Comparison of ENCODE assay signal across 29 cellular contexts in genomic region chr2:185404578-185404977, GRCh38.
"Had no signal": no experiment of that assay in that cellular context is flagged by ENCODE, and none has a peak within 500 bp of the region (broad histone marks: within the 10 kb centered on the region; RNA-seq: fewer than 3 reads in every experiment).

No MANE protein-coding gene starts in this region.

- H3K4me1 ChIP-seq: gastrocnemius medialis, parathyroid adenoma, psoas muscle, stomach, thyroid gland, upper lobe of left lung, vagina had no signal

- H3K36me3 ChIP-seq: gastrocnemius medialis, stomach, thyroid gland, upper lobe of left lung, vagina had no signal

- ATAC-seq: activated CD4-positive, alpha-beta T cell treated with anti-CD3 and anti-CD28 coated beads for 36 hours; activated naive CD4-positive, alpha-beta T cell treated with anti-CD3 and anti-CD28 coated beads, Interleukin-2, amount 50 U/mL, for 72 hours; activated T-cell treated with anti-CD3 and anti-CD28 coated beads, Interleukin-2, amount 50 U/mL, for 72 hours; gastrocnemius medialis; left cardiac atrium; left ventricle myocardium superior; psoas muscle; stimulated activated naive B cell treated with anti-CD40 and anti-IgM and Interleukin-4, amounts not matched to agents 10 μg/mL and 1 μg/mL and 100 μg/mL, for 72 hours had no signal

- H3K4me1 Mint-ChIP-seq: activated CD4-positive, alpha-beta T cell treated with anti-CD3 and anti-CD28 coated beads for 36 hours; naive B cell; nephron progenitor cell; stimulated activated naive B cell treated with anti-CD40 and anti-IgM and Interleukin-4, amounts not matched to agents 10 μg/mL and 1 μg/mL and 100 μg/mL, for 72 hours had no signal

- H3K27me3 ChIP-seq: dorsolateral prefrontal cortex, gastrocnemius medialis, stomach, thyroid gland, upper lobe of left lung, vagina had no signal

- H3K36me3 Mint-ChIP-seq: activated naive CD4-positive, alpha-beta T cell treated with anti-CD3 and anti-CD28 coated beads, Interleukin-2, amount 50 U/mL, for 72 hours; naive B cell; stimulated activated naive B cell treated with anti-CD40 and anti-IgM and Interleukin-4, amounts not matched to agents 10 μg/mL and 1 μg/mL and 100 μg/mL, for 72 hours had no signal

- H3K4me3 ChIP-seq: coronary artery, dorsolateral prefrontal cortex, gastrocnemius medialis, psoas muscle, smooth muscle cell, stomach, thyroid gland, upper lobe of left lung, vagina had no signal

- H3K9me3 ChIP-seq: gastrocnemius medialis, psoas muscle, thyroid gland, upper lobe of left lung, vagina had no signal

- H3K27me3 Mint-ChIP-seq: activated CD4-positive, alpha-beta T cell treated with anti-CD3 and anti-CD28 coated beads for 36 hours; naive B cell; stimulated activated naive B cell treated with anti-CD40 and anti-IgM and Interleukin-4, amounts not matched to agents 10 μg/mL and 1 μg/mL and 100 μg/mL, for 72 hours had no signal

- H3K27ac ChIP-seq: coronary artery, dorsolateral prefrontal cortex, gastrocnemius medialis, parathyroid adenoma, psoas muscle, stomach, thyroid gland, upper lobe of left lung, vagina had no signal

- H3K79me2 ChIP-seq: parathyroid adenoma had no signal

- DNase-seq: activated CD4-positive, alpha-beta T cell treated with anti-CD3 and anti-CD28 coated beads for 36 hours; activated CD4-positive, CD25-positive, alpha-beta regulatory T cell; activated naive CD4-positive, alpha-beta T cell; activated T-cell treated with anti-CD3 and anti-CD28 coated beads for 4 hours; activated T-cell treated with anti-CD3 and anti-CD28 coated beads, Interleukin-2, amount 50 U/mL, for 72 hours; cerebellar nuclear complex; dorsolateral prefrontal cortex; effector memory CD4-positive, alpha-beta T cell; erythroblast; gastrocnemius medialis; glutamatergic neuron; left cardiac atrium; left ventricle myocardium superior; naive B cell; nephron progenitor cell; psoas muscle; stimulated activated CD4-positive, alpha-beta T cell treated with anti-CD3 and anti-CD28 coated beads, Interleukin-1b, Interleukin-23, amount 100 ng/mL, for 48 hours; stimulated activated CD4-positive, alpha-beta T cell treated with anti-CD3 and anti-CD28 coated beads, Interleukin-4, amount 100 ng/mL, for 4 hours; stimulated activated naive B cell treated with anti-CD40 and anti-IgM and Interleukin-4, amounts not matched to agents 10 μg/mL and 1 μg/mL and 100 μg/mL, for 72 hours; stomach; thyroid gland; upper lobe of left lung had no signal

- H3K4me3 Mint-ChIP-seq: activated CD4-positive, alpha-beta T cell treated with anti-CD3 and anti-CD28 coated beads for 36 hours; activated T-cell treated with anti-CD3 and anti-CD28 coated beads, Interleukin-2, amount 50 U/mL, for 72 hours; mesothelial cell of epicardium; naive B cell; nephron progenitor cell; stimulated activated naive B cell treated with anti-CD40 and anti-IgM and Interleukin-4, amounts not matched to agents 10 μg/mL and 1 μg/mL and 100 μg/mL, for 72 hours had no signal

- H3K27ac Mint-ChIP-seq: activated CD4-positive, alpha-beta T cell treated with anti-CD3 and anti-CD28 coated beads for 36 hours; activated naive CD4-positive, alpha-beta T cell treated with anti-CD3 and anti-CD28 coated beads, Interleukin-2, amount 50 U/mL, for 72 hours; activated T-cell treated with anti-CD3 and anti-CD28 coated beads, Interleukin-2, amount 50 U/mL, for 72 hours; mesothelial cell of epicardium; naive B cell; nephron progenitor cell; stimulated activated naive B cell treated with anti-CD40 and anti-IgM and Interleukin-4, amounts not matched to agents 10 μg/mL and 1 μg/mL and 100 μg/mL, for 72 hours had no signal

- H3K9me3 Mint-ChIP-seq: mesothelial cell of epicardium, nephron progenitor cell had no signal

- H3K9ac ChIP-seq: parathyroid adenoma had no signal

- H3K4me2 ChIP-seq: smooth muscle cell had no signal

- H2AFZ ChIP-seq: parathyroid adenoma had no signal

- FAIRE-seq: keratinocyte had no signal
